1 cellular context compared by ENCODE assay signal in the genomic region with DNA sequence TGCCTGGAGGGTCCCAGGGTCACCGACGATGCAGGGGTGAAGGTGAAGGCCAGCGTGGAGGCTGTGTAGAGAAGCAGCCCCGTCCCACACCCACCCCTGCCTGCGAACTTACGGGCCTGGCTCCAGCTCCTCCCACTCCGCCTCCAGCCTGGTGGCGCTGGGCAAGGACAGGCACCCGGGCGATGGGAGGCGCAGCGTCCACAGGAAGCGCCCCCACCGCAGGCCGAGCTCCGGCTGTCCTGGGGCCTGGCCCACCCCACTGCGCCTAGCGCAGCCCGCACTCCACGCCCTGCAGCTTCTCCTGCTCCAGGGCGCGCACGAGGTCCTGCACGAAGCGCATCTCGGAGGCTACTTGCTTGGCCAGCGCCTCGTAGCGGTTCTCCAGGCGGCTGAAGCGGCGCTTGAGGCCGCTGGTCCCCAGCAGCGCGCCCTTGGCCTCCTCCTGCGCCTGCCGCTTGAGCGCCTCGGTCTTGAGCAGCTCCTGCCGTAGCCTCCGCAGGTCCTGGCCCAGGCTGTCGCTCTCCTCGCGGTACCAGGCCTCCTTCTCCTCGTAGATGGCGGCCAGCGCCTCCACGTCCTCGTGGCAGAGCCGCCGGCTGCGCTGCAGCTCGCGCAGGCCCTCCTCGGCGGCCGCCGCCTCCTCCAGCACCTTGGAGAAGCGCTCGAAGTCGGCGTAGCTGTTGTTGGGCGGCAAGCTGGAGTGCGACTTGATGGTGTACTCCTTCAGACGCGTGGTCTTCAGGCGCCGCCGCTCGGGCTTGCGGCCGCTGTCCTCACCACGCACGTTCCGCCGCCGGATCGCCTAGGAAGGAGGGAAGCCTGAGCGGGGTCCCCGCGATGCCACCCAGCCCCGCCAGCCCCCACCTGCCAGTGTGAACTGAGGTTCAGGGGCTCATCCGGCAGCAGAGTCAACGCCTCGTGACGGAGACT.
TF ChIP-seq lines count a peak whose summit lies in the region.

No MANE protein-coding gene starts in this region.

TF ChIP-seq in GM23338, 12 proteins besides CTCF, POLR2A, EP300 and RAD21:
- TF ChIP-seq NANOG (IDR thresholded peaks at IDR 0.05; ENCODE audit: borderline replicate concordance) = no peak
- TF ChIP-seq ZNF331 (CRISPR knock-in tag; IDR thresholded peaks at IDR 0.05; ENCODE audit: low read depth) = no peak
- TF ChIP-seq, protein P1, sequence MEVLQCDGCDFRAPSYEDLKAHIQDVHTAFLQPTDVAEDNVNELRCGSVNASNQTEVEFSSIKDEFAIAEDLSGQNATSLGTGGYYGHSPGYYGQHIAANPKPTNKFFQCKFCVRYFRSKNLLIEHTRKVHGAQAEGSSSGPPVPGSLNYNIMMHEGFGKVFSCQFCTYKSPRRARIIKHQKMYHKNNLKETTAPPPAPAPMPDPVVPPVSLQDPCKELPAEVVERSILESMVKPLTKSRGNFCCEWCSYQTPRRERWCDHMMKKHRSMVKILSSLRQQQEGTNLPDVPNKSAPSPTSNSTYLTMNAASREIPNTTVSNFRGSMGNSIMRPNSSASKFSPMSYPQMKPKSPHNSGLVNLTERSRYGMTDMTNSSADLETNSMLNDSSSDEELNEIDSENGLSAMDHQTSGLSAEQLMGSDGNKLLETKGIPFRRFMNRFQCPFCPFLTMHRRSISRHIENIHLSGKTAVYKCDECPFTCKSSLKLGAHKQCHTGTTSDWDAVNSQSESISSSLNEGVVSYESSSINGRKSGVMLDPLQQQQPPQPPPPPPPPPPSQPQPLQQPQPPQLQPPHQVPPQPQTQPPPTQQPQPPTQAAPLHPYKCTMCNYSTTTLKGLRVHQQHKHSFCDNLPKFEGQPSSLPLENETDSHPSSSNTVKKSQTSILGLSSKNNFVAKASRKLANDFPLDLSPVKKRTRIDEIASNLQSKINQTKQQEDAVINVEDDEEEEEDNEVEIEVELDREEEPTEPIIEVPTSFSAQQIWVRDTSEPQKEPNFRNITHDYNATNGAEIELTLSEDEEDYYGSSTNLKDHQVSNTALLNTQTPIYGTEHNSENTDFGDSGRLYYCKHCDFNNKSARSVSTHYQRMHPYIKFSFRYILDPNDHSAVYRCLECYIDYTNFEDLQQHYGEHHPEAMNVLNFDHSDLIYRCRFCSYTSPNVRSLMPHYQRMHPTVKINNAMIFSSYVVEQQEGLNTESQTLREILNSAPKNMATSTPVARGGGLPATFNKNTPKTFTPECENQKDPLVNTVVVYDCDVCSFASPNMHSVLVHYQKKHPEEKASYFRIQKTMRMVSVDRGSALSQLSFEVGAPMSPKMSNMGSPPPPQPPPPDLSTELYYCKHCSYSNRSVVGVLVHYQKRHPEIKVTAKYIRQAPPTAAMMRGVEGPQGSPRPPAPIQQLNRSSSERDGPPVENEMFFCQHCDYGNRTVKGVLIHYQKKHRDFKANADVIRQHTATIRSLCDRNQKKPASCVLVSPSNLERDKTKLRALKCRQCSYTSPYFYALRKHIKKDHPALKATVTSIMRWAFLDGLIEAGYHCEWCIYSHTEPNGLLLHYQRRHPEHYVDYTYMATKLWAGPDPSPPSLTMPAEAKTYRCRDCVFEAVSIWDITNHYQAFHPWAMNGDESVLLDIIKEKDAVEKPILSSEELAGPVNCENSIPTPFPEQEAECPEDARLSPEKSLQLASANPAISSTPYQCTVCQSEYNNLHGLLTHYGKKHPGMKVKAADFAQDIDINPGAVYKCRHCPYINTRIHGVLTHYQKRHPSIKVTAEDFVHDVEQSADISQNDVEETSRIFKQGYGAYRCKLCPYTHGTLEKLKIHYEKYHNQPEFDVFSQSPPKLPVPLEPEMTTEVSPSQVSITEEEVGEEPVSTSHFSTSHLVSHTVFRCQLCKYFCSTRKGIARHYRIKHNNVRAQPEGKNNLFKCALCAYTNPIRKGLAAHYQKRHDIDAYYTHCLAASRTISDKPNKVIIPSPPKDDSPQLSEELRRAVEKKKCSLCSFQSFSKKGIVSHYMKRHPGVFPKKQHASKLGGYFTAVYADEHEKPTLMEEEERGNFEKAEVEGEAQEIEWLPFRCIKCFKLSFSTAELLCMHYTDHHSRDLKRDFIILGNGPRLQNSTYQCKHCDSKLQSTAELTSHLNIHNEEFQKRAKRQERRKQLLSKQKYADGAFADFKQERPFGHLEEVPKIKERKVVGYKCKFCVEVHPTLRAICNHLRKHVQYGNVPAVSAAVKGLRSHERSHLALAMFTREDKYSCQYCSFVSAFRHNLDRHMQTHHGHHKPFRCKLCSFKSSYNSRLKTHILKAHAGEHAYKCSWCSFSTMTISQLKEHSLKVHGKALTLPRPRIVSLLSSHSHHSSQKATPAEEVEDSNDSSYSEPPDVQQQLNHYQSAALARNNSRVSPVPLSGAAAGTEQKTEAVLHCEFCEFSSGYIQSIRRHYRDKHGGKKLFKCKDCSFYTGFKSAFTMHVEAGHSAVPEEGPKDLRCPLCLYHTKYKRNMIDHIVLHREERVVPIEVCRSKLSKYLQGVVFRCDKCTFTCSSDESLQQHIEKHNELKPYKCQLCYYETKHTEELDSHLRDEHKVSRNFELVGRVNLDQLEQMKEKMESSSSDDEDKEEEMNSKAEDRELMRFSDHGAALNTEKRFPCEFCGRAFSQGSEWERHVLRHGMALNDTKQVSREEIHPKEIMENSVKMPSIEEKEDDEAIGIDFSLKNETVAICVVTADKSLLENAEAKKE (CRISPR knock-in tag; IDR thresholded peaks at IDR 0.05) = no peak
- no peak for TF ChIP-seq JUNB (IDR thresholded peaks at IDR 0.05; ENCODE audit: unreplicated experiment)
- no peak for TF ChIP-seq EZH2phosphoT487 (IDR thresholded peaks at IDR 0.05; ENCODE audit: unreplicated experiment)
- no peak for TF ChIP-seq CREB1 (CRISPR knock-in tag; IDR thresholded peaks at IDR 0.05; ENCODE audit: low read depth)
- no peak for TF ChIP-seq ZNF114 (CRISPR knock-in tag; IDR thresholded peaks at IDR 0.05)
- TF ChIP-seq STAT1 (IDR thresholded peaks at IDR 0.05; ENCODE audit: unreplicated experiment) = no peak
- no peak for TF ChIP-seq REST (IDR thresholded peaks at IDR 0.05; ENCODE audit: unreplicated experiment)
- TF ChIP-seq, protein P2, sequence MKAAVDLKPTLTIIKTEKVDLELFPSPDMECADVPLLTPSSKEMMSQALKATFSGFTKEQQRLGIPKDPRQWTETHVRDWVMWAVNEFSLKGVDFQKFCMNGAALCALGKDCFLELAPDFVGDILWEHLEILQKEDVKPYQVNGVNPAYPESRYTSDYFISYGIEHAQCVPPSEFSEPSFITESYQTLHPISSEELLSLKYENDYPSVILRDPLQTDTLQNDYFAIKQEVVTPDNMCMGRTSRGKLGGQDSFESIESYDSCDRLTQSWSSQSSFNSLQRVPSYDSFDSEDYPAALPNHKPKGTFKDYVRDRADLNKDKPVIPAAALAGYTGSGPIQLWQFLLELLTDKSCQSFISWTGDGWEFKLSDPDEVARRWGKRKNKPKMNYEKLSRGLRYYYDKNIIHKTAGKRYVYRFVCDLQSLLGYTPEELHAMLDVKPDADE (IDR thresholded peaks at IDR 0.05) = no peak
- no peak for TF ChIP-seq POLR2AphosphoS5 (IDR thresholded peaks at IDR 0.05; ENCODE audit: low read depth)
- TF ChIP-seq EZH2 (IDR thresholded peaks at IDR 0.05; ENCODE audit: low read depth, unreplicated experiment) = no peak
